In genomic region chr2:86646329-86646728, GRCh38 we compare ENCODE assay signal across 9 cellular contexts.
"Had no signal": no experiment of that assay in that cellular context is flagged by ENCODE, and none has a peak within 500 bp of the region (broad histone marks: within the 10 kb centered on the region; RNA-seq: fewer than 3 reads in every experiment).

No MANE protein-coding gene starts in this region.

- H3K9me3 Mint-ChIP-seq: HFFc6 had no signal

- DNase-seq: GM23248, GOT3, H7, HFFc6 had no signal

- FAIRE-seq: HepG2 had no signal

- H3K9me3 ChIP-seq: HAP-1 had no signal

- H3K4me3 ChIP-seq: GM23248, HAP-1 had no signal

- H3K4me3 Mint-ChIP-seq: HFFc6, IgD-negative memory B cell had no signal

- H3K27ac Mint-ChIP-seq: HFFc6, IgD-negative memory B cell had no signal

- H3K27me3 Mint-ChIP-seq: IgD-negative memory B cell had no signal

- H3K4me1 ChIP-seq: HAP-1 had no signal

- H3K27ac ChIP-seq: GM23248, HL-60 had no signal

- ATAC-seq: HCT116, HepG2 had no signal

- H3K36me3 ChIP-seq: HAP-1 had no signal
